In genomic region chr2:104856086-104856972, GRCh38 we compare ENCODE assay signal across 1 cellular context.
TF ChIP-seq lines count a peak whose summit lies in the region.

No MANE protein-coding gene starts in this region.

TF ChIP-seq in SK-N-SH, 30 proteins besides CTCF, POLR2A, EP300 and RAD21 (continued from another document):
- no peak for TF ChIP-seq REST (IDR thresholded peaks at IDR 0.05; ENCODE audit: low read depth, low read length)
